16 cellular contexts compared by ENCODE assay signal in the genomic region with DNA sequence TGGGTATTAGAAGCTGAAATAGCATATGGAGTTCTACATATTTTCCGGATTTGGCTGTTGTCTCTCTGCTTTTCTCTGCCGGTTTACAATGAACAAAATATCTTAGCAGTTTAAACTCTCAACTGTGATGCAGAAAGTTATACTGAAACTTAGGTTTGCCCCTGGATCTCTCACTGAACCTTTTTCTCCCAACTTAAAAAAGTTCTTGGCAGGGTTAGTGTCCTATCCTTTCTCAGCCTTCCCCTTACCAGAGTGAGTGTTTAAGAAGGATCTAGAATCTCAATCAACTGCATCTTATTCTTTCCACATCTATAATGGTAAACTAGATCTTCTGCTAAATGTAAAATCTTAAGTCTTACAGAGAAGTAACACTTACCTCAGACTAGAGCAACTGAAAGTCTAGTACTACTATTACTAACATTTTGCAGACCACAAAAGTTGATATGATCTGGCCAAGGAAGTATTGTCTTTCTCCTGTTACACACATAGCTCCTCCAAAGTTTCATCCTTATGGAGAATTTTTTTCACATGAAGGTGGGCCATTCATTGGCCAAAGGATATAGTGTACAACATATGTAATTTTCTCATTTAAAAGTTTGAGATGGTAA.
DNase-seq lines count a peak whose midpoint lies in the region; ATAC-seq and TF ChIP-seq lines count a peak whose summit lies in the region.
"Had no signal": no experiment of that assay in that cellular context is flagged by ENCODE, and none has a peak within 500 bp of the region (broad histone marks: within the 10 kb centered on the region; RNA-seq: fewer than 3 reads in every experiment).

No MANE protein-coding gene starts in this region.

- ATAC-seq in CD4-positive, alpha-beta T cell (ENCODE audit: poor library complexity): no peak
- ATAC-seq in GM21423 (IDR thresholded peaks at IDR 0.05; ENCODE audit: unreplicated experiment): peak; percentile 53
- ATAC-seq in activated CD8-positive, alpha-beta T cell treated with anti-CD3 and anti-CD28 coated beads for 36 hours: peak; percentile 67
- ATAC-seq in naive thymus-derived CD4-positive, alpha-beta T cell: no peak
- ATAC-seq: right lobe of liver had no signal

- H3K27me3 Mint-ChIP-seq in CD4-positive, alpha-beta T cell: no peaks in the 10 kb centered on the region
- H3K27me3 Mint-ChIP-seq in activated CD8-positive, alpha-beta T cell treated with anti-CD3 and anti-CD28 coated beads for 36 hours: no peaks in the 10 kb centered on the region
- H3K27me3 Mint-ChIP-seq in naive thymus-derived CD4-positive, alpha-beta T cell: no peaks in the 10 kb centered on the region

- peak overlapping the region; percentile 83 for H3K27ac Mint-ChIP-seq in CD4-positive, alpha-beta T cell
- peak overlapping the region; percentile 83 for H3K27ac Mint-ChIP-seq in activated CD8-positive, alpha-beta T cell treated with anti-CD3 and anti-CD28 coated beads for 36 hours
- H3K27ac Mint-ChIP-seq in naive thymus-derived CD4-positive, alpha-beta T cell: peak overlapping the region; percentile 63 to 96 (median 90)

- H3K4me3 ChIP-seq in naive thymus-derived CD4-positive, alpha-beta T cell (ENCODE audit: low read length): no peak overlapping the region
- H3K4me3 ChIP-seq in dorsolateral prefrontal cortex: no peak overlapping the region
- no peak overlapping the region for H3K4me3 ChIP-seq in adrenal gland
- H3K4me3 ChIP-seq: right lobe of liver had no signal

- POLR2A ChIA-PET in CD4-positive, alpha-beta T cell (lab: Charles Lee): interaction anchor here (0.6 to 4.9 kb wide), 3 partner anchors 41 to 439 kb away, joined by 3 to 26 read pairs (median 4); no protein-coding TSS in a partner anchor
- POLR2A ChIA-PET in activated CD8-positive, alpha-beta T cell treated with anti-CD3 and anti-CD28 coated beads for 36 hours (lab: Charles Lee): no interaction called here
- POLR2A ChIA-PET in naive thymus-derived CD4-positive, alpha-beta T cell (lab: Charles Lee): interaction anchor here (0.5 kb wide), 1 partner anchor 344 kb away, joined by 3 read pairs; no protein-coding TSS in a partner anchor

- H3K4me1 ChIP-seq in naive thymus-derived CD4-positive, alpha-beta T cell (ENCODE audit: control insufficient read depth in 2 of 2, insufficient read depth in 2 of 2, low read length in 2 of 2): peaks cover 13 to 36% of the 10 kb centered on the region in 2 donors
- H3K4me1 ChIP-seq in adrenal gland (replicated peaks in 1 of 2): no peaks in the 10 kb centered on the region
- H3K4me1 ChIP-seq: right lobe of liver had no signal

- WGBS in adrenal gland, 4 donors: 81 to 94% (median 85%) methylated on average over 2 of the region's 2 CpGs

- intact Hi-C loops in CD4-positive, alpha-beta T cell (cut with DNase I, micrococcal nuclease): loop anchor here (5.0 to 10.0 kb wide), 4 partner anchors 42 to 479 kb away; a partner anchor contains a TSS
- intact Hi-C loops in activated CD8-positive, alpha-beta T cell treated with anti-CD3 and anti-CD28 coated beads for 36 hours (cut with micrococcal nuclease): no loop called here
- intact Hi-C loops in naive thymus-derived CD4-positive, alpha-beta T cell (cut with micrococcal nuclease): loop anchor here (10.0 kb wide), 4 partner anchors 281 to 1189 kb away; a partner anchor contains a TSS
- intact Hi-C loops in dorsolateral prefrontal cortex (cut with DNase I): no loop called here
- intact Hi-C loops in adrenal gland (cut with DNase I): no loop called here

- peaks cover 35% of the 10 kb centered on the region for H3K36me3 Mint-ChIP-seq in CD4-positive, alpha-beta T cell (ENCODE audit: low read depth)
- peaks cover 20% of the 10 kb centered on the region for H3K36me3 Mint-ChIP-seq in activated CD8-positive, alpha-beta T cell treated with anti-CD3 and anti-CD28 coated beads for 36 hours (ENCODE audit: low read depth)
- peaks cover 9 to 31% (median 18%) of the 10 kb centered on the region in 5 donors for H3K36me3 Mint-ChIP-seq in naive thymus-derived CD4-positive, alpha-beta T cell

- no peak for TF ChIP-seq CTCF in CD4-positive, alpha-beta T cell (IDR thresholded peaks at IDR 0.05)
- no peak for TF ChIP-seq CTCF in activated CD8-positive, alpha-beta T cell treated with anti-CD3 and anti-CD28 coated beads for 36 hours (IDR thresholded peaks at IDR 0.05)
- TF ChIP-seq CTCF in dorsolateral prefrontal cortex (IDR thresholded peaks at IDR 0.05 in 54 of 56, conservative IDR thresholded peaks at IDR 0.05 in 2 of 56; ENCODE audit: low read depth in 1 of 56, partially characterized antibody in 56 of 56) (no peak), adrenal gland (IDR thresholded peaks at IDR 0.05) (no peak)

- H3K27me3 ChIP-seq in CD4-positive, alpha-beta T cell (ENCODE audit: control insufficient read depth, insufficient read depth, low read length): no peaks in the 10 kb centered on the region
- no peaks in the 10 kb centered on the region for H3K27me3 ChIP-seq in naive thymus-derived CD4-positive, alpha-beta T cell (ENCODE audit: control insufficient read depth in 2 of 2, insufficient read depth in 2 of 2, low read length in 2 of 2)
- H3K27me3 ChIP-seq in dorsolateral prefrontal cortex (no peaks in the 10 kb centered on the region), adrenal gland (no peaks in the 10 kb centered on the region)
- H3K27me3 ChIP-seq: right lobe of liver had no signal

- no peaks in the 10 kb centered on the region for H3K9me3 ChIP-seq in CD4-positive, alpha-beta T cell (ENCODE audit: control insufficient read depth, low read length)
- H3K9me3 ChIP-seq in naive thymus-derived CD4-positive, alpha-beta T cell (ENCODE audit: control insufficient read depth in 2 of 3, low read length in 3 of 3): no peaks in the 10 kb centered on the region
- H3K9me3 ChIP-seq in adrenal gland (replicated peaks in 1 of 3): no peaks in the 10 kb centered on the region

- H3K36me3 ChIP-seq in naive thymus-derived CD4-positive, alpha-beta T cell (ENCODE audit: control insufficient read depth in 2 of 3, insufficient read depth in 3 of 3, low read length in 3 of 3): no peaks in the 10 kb centered on the region
- H3K36me3 ChIP-seq in adrenal gland (replicated peaks in 1 of 2): no peaks in the 10 kb centered on the region
- H3K36me3 ChIP-seq: right lobe of liver had no signal

- peak overlapping the region; percentile 49 for H3K4me3 Mint-ChIP-seq in CD4-positive, alpha-beta T cell
- H3K4me3 Mint-ChIP-seq in activated CD8-positive, alpha-beta T cell treated with anti-CD3 and anti-CD28 coated beads for 36 hours: peak overlapping the region; percentile 6
- H3K4me3 Mint-ChIP-seq in naive thymus-derived CD4-positive, alpha-beta T cell: peak overlapping the region in 8 of 10 donors; percentile 4 to 67 (median 12)

- peaks cover 2% of the 10 kb centered on the region for H3K9me3 Mint-ChIP-seq in CD4-positive, alpha-beta T cell
- H3K9me3 Mint-ChIP-seq in activated CD8-positive, alpha-beta T cell treated with anti-CD3 and anti-CD28 coated beads for 36 hours: peaks cover 4% of the 10 kb centered on the region
- H3K9me3 Mint-ChIP-seq in naive thymus-derived CD4-positive, alpha-beta T cell: peaks cover 0 to 28% (median 4%) of the 10 kb centered on the region in 11 donors

- H3K4me1 Mint-ChIP-seq in CD4-positive, alpha-beta T cell (ENCODE audit: low read depth): peaks cover 74% of the 10 kb centered on the region
- peaks cover 50% of the 10 kb centered on the region for H3K4me1 Mint-ChIP-seq in activated CD8-positive, alpha-beta T cell treated with anti-CD3 and anti-CD28 coated beads for 36 hours (ENCODE audit: low read depth)
- H3K4me1 Mint-ChIP-seq in naive thymus-derived CD4-positive, alpha-beta T cell: peaks cover 27 to 65% (median 55%) of the 10 kb centered on the region in 7 donors

- DNase-seq in CD4-positive, alpha-beta T cell: no peak
- DNase-seq in activated CD8-positive, alpha-beta T cell treated with anti-CD3 and anti-CD28 coated beads for 36 hours: no peak
- DNase-seq in naive thymus-derived CD4-positive, alpha-beta T cell: no peak
- DNase-seq in dorsolateral prefrontal cortex: no peak
- no peak for DNase-seq in adrenal gland
- no peak for DNase-seq in NCI-H2171 (lab: John Stamatoyannopoulos, UW)
- DNase-seq: aorta, glutamatergic neuron, HCEC 1CT, KG1, NCI-H1092 treated with DMSO at 0.1 percent for 48 hours, NCI-H2107, NCI-H524, right lobe of liver, SHP77 had no signal

- H3K27ac ChIP-seq in CD4-positive, alpha-beta T cell (ENCODE audit: low read depth, low read length): no peak overlapping the region
- peak overlapping the region; percentile 52 for H3K27ac ChIP-seq in naive thymus-derived CD4-positive, alpha-beta T cell (ENCODE audit: low read depth, low read length)
- H3K27ac ChIP-seq in dorsolateral prefrontal cortex (no peak overlapping the region), adrenal gland (no peak overlapping the region)
- H3K27ac ChIP-seq: right lobe of liver had no signal

- CTCF ChIA-PET in CD4-positive, alpha-beta T cell (lab: Charles Lee): interaction anchor here (1.2 kb wide), 1 partner anchor 573 kb away, joined by 3 read pairs; no protein-coding TSS in a partner anchor
- CTCF ChIA-PET in activated CD8-positive, alpha-beta T cell treated with anti-CD3 and anti-CD28 coated beads for 36 hours (lab: Charles Lee): no interaction called here
- CTCF ChIA-PET in naive thymus-derived CD4-positive, alpha-beta T cell (lab: Charles Lee): interaction anchor here (0.5 to 1.8 kb wide), 2 partner anchors 386 to 854 kb away, joined by 3 to 4 read pairs; no protein-coding TSS in a partner anchor

- no peak for TF ChIP-seq POLR2A in adrenal gland (IDR thresholded peaks at IDR 0.05)

Comparison
In these comparisons a context has a peak if more than half of its experiments do, and no peak if none do; other contexts are left out.
1. ATAC-seq: peak in GM21423 (single experiment) and activated CD8-positive, alpha-beta T cell treated with anti-CD3 and anti-CD28 coated beads for 36 hours (single experiment); none in CD4-positive, alpha-beta T cell (single experiment) and naive thymus-derived CD4-positive, alpha-beta T cell (single experiment).
2. intact Hi-C loops: an anchor here in CD4-positive, alpha-beta T cell (5.0 to 10.0 kb wide) and naive thymus-derived CD4-positive, alpha-beta T cell (10.0 kb wide); none called in activated CD8-positive, alpha-beta T cell treated with anti-CD3 and anti-CD28 coated beads for 36 hours, dorsolateral prefrontal cortex and adrenal gland.
3. Peak in every context shown above with its lines, with median percentiles within 50 percentile points of each other: H3K27ac Mint-ChIP-seq and H3K4me3 Mint-ChIP-seq.